ENCODE assay signal across 12 cellular contexts in the genomic region with DNA sequence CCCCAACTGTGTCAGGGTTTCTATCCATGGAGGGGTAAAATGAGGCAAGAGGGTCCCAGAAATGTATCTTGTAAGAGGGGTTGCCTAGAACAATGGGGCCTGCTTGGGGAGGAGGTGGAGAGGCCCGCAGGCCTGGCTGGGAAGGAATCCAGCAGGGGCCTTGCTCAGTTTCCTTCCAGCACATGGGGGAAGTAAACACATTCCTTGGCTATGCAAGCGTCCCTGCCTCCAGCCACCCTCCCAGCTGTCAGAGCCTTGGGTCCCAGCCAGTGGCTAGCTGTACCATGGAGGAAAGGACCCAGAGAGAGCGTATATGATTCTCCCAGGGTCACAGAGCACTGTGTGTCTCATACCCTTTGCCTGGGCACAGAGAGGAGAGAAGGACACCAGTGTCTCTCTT.
DNase-seq lines count a peak whose midpoint lies in the region; ATAC-seq and TF ChIP-seq lines count a peak whose summit lies in the region.
"Had no signal": no experiment of that assay in that cellular context is flagged by ENCODE, and none has a peak within 500 bp of the region (broad histone marks: within the 10 kb centered on the region; RNA-seq: fewer than 3 reads in every experiment).

No MANE protein-coding gene starts in this region.

- peaks cover 16 to 28% of the 10 kb centered on the region in 2 donors for H3K4me1 ChIP-seq in breast epithelium
- peaks cover 31% of the 10 kb centered on the region for H3K4me1 ChIP-seq in ovary (ENCODE audit: insufficient read depth)

- H3K36me3 ChIP-seq in breast epithelium (no peaks in the 10 kb centered on the region), ovary (no peaks in the 10 kb centered on the region)
- H3K36me3 ChIP-seq: neural progenitor cell had no signal

- POLR2A ChIA-PET in MCF 10A (lab: Yijun Ruan, JAX), result interaction anchor here (0.7 to 30.8 kb wide), 4 partner anchors 9 to 296 kb away, joined by 3 to 1058 read pairs (median 5); no protein-coding TSS in a partner anchor

- no peaks in the 10 kb centered on the region for H3K9me3 ChIP-seq in breast epithelium
- no peaks in the 10 kb centered on the region for H3K9me3 ChIP-seq in ovary

- H3K4me1 Mint-ChIP-seq in MCF 10A (ENCODE audit: insufficient read depth, unreplicated experiment), result peaks cover 44% of the 10 kb centered on the region
- H3K4me1 Mint-ChIP-seq: activated naive CD8-positive, alpha-beta T cell treated with anti-CD3 and anti-CD28 coated beads, Interleukin-2, amount 50 U/mL, for 24 hours had no signal

- no peaks in the 10 kb centered on the region for H3K36me3 Mint-ChIP-seq in MCF 10A (ENCODE audit: insufficient read depth, unreplicated experiment)
- H3K36me3 Mint-ChIP-seq: neural progenitor cell had no signal

- ATAC-seq in Right ventricle myocardium superior (ENCODE audit: poor library complexity), result peak; percentile 66
- no peak for ATAC-seq in HG03521 (IDR thresholded peaks at IDR 0.05; ENCODE audit: unreplicated experiment)
- ATAC-seq in stimulated activated naive CD8-positive, alpha-beta T cell treated with anti-CD3 and anti-CD28 coated beads, Interleukin-15, Interleukin-2, amounts not matched to agents 100 U/mL and 50 U/mL, for 24 hours, result no peak
- ATAC-seq: activated naive CD8-positive, alpha-beta T cell treated with anti-CD3 and anti-CD28 coated beads, Interleukin-2, amount 50 U/mL, for 24 hours had no signal

- H3K27me3 Mint-ChIP-seq in MCF 10A (ENCODE audit: insufficient read depth, unreplicated experiment), result no peaks in the 10 kb centered on the region
- H3K27me3 Mint-ChIP-seq: activated naive CD8-positive, alpha-beta T cell treated with anti-CD3 and anti-CD28 coated beads, Interleukin-2, amount 50 U/mL, for 24 hours had no signal

- no peak for TF ChIP-seq EP300 in ovary (IDR thresholded peaks at IDR 0.05)

- DNase-seq in breast epithelium (ENCODE audit: low spot score in 2 of 2) (peak in 1 of 2 donors; percentile 71), MCF 10A (ENCODE audit: unreplicated experiment) (no peak), Right ventricle myocardium superior (peak; percentile 90), ovary (peak; percentile 74 to 83 (median 81))
- DNase-seq in central memory CD4-positive, alpha-beta T cell, result no peak
- DNase-seq in stimulated activated CD4-positive, alpha-beta T cell treated with anti-CD3 and anti-CD28 coated beads, Interleukin-15, amount 100 ng/mL, for 24 hours, result no peak
- DNase-seq in stimulated activated naive CD8-positive, alpha-beta T cell treated with anti-CD3 and anti-CD28 coated beads, Interleukin-15, Interleukin-2, amounts not matched to agents 100 U/mL and 50 U/mL, for 24 hours, result no peak
- DNase-seq: activated CD4-positive, alpha-beta T cell treated with anti-CD3 and anti-CD28 coated beads for 4 hours; activated naive CD8-positive, alpha-beta T cell treated with anti-CD3 and anti-CD28 coated beads, Interleukin-2, amount 50 U/mL, for 24 hours; NCI-H2081 treated with DMSO at 0.1 percent for 48 hours had no signal

- H3K4me3 ChIP-seq in breast epithelium, result no peak overlapping the region
- no peak overlapping the region for H3K4me3 ChIP-seq in ovary
- H3K4me3 ChIP-seq: neural progenitor cell had no signal

- 2 to 7% (median 4%) methylated on average over 3 of the region's 3 CpGs for WGBS in ovary, 3 donors

- H3K4me3 Mint-ChIP-seq in MCF 10A (ENCODE audit: unreplicated experiment), result no peak overlapping the region
- H3K4me3 Mint-ChIP-seq: activated naive CD8-positive, alpha-beta T cell treated with anti-CD3 and anti-CD28 coated beads, Interleukin-2, amount 50 U/mL, for 24 hours; neural progenitor cell had no signal

- H3K27ac ChIP-seq in breast epithelium (peak overlapping the region; percentile 86 to 94), ovary (peak overlapping the region; percentile 59 to 76)
- H3K27ac ChIP-seq: neural progenitor cell had no signal

- intact Hi-C loops in breast epithelium (cut with DNase I; ENCODE audit: low total_unique reads), result no loop called here
- intact Hi-C loops in MCF 10A (cut with micrococcal nuclease), result no loop called here
- intact Hi-C loops in Right ventricle myocardium superior (cut with DNase I), result no loop called here
- intact Hi-C loops in ovary (cut with DNase I), result loop anchor here in 1 of 4 donors (5.0 kb wide), 1 partner anchor 102 kb away; a partner anchor contains a TSS

- no peak for TF ChIP-seq CTCF in breast epithelium (IDR thresholded peaks at IDR 0.05)
- TF ChIP-seq CTCF in MCF 10A (IDR thresholded peaks at IDR 0.05; ENCODE audit: unreplicated experiment), result no peak
- peak in 1 of 3 donors; percentile 11 for TF ChIP-seq CTCF in ovary (IDR thresholded peaks at IDR 0.05)

- H3K27ac Mint-ChIP-seq in MCF 10A (ENCODE audit: low read depth, unreplicated experiment), result no peak overlapping the region
- H3K27ac Mint-ChIP-seq: activated naive CD8-positive, alpha-beta T cell treated with anti-CD3 and anti-CD28 coated beads, Interleukin-2, amount 50 U/mL, for 24 hours had no signal

- CTCF ChIA-PET in MCF 10A (lab: Yijun Ruan, JAX), result interaction anchor here (0.7 to 1.2 kb wide), 3 partner anchors 12 to 114 kb away, joined by 3 read pairs; no protein-coding TSS in a partner anchor

- H3K9me3 Mint-ChIP-seq in MCF 10A (ENCODE audit: unreplicated experiment), result no peaks in the 10 kb centered on the region
- H3K9me3 Mint-ChIP-seq: activated naive CD8-positive, alpha-beta T cell treated with anti-CD3 and anti-CD28 coated beads, Interleukin-2, amount 50 U/mL, for 24 hours; neural progenitor cell had no signal

- no peaks in the 10 kb centered on the region for H3K27me3 ChIP-seq in breast epithelium
- H3K27me3 ChIP-seq in ovary, result no peaks in the 10 kb centered on the region
- H3K27me3 ChIP-seq: neural progenitor cell had no signal

- TF ChIP-seq POLR2A in breast epithelium (IDR thresholded peaks at IDR 0.05) (no peak), ovary (IDR thresholded peaks at IDR 0.05) (no peak)

- no TSS peak for BruUV-seq in MCF 10A (replicated peaks; lab: Mats Ljungman, UMichigan)

Comparison
In these comparisons a context has a peak if more than half of its experiments do, and no peak if none do; other contexts are left out.
1. DNase-seq: peak in Right ventricle myocardium superior (single experiment) and ovary (5 of 5); none in MCF 10A (single experiment), central memory CD4-positive, alpha-beta T cell (single experiment), stimulated activated CD4-positive, alpha-beta T cell treated with anti-CD3 and anti-CD28 coated beads, Interleukin-15, amount 100 ng/mL, for 24 hours (single experiment) and stimulated activated naive CD8-positive, alpha-beta T cell treated with anti-CD3 and anti-CD28 coated beads, Interleukin-15, Interleukin-2, amounts not matched to agents 100 U/mL and 50 U/mL, for 24 hours (single experiment).